ENCODE assay signal across 12 cellular contexts in the genomic region with DNA sequence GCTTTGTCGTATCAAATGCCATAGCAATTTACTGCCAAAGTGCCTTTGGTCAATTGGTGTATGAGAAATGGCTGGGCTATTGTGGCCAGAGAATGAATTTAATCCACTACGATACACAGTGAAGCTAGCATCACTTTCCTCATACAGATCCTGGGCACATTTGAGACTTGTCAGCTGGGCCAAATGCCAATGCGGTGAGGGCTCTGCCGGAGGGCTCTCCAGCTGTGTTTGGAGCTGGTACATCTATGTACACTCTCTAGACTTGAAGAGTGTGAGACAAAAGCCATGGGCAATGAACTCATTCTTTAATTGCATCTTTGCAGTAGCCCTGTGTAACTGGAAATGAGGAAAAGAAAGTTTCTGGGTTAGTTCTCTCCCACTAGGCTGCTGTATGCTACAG.
"Had no signal": no experiment of that assay in that cellular context is flagged by ENCODE, and none has a peak within 500 bp of the region (broad histone marks: within the 10 kb centered on the region; RNA-seq: fewer than 3 reads in every experiment).

No MANE protein-coding gene starts in this region.

- DNase-seq: activated CD4-positive, alpha-beta T cell treated with anti-CD3 and anti-CD28 coated beads, Interleukin-2, amount 50 U/mL, for 4 hours; activated CD4-positive, CD25-positive, alpha-beta regulatory T cell treated with anti-CD3 and anti-CD28 coated beads, Interleukin-2, amount 50 U/mL, for 72 hours; activated naive CD4-positive, alpha-beta T cell treated with Interleukin-2 at 50 U/mL for 16 hours; aorta; effector memory CD4-positive, alpha-beta T cell; foreskin fibroblast; left ventricle myocardium superior; mesenchymal stem cell; natural killer cell; nucleus accumbens; stimulated activated CD4-positive, alpha-beta T cell treated with anti-CD3 and anti-CD28 coated beads, Interleukin-2, amount 100 ng/mL, for 48 hours; thyroid gland had no signal
